Comparison of ENCODE assay signal across 11 cellular contexts in the genomic region with DNA sequence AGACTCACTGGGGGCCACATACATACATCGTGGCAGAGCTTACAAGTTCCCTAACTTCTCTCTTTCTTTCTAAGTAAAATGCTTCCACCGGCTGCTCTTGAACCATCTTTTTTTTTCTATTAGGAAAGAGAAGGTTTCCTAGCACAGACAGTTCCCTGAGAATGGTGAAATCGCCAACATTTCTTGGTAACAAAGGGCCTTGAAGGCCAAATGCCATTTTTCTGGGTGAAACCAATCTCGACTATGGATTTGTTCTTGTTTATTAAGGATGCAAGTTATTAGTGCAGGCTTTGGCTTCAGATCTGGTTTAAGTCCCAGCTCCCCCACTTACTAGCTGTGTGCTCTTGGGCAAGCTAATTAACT. TPM values are rescaled to one million over a fixed set of nuclear protein-coding genes. Genes with fewer than 3 reads are reported as not detected.
DNase-seq lines count a peak whose midpoint lies in the region; ATAC-seq and TF ChIP-seq lines count a peak whose summit lies in the region.
"Had no signal": no experiment of that assay in that cellular context is flagged by ENCODE, and none has a peak within 500 bp of the region (broad histone marks: within the 10 kb centered on the region; RNA-seq: fewer than 3 reads in every experiment).

No MANE protein-coding gene starts in this region.

- H3K36me3 Mint-ChIP-seq in activated naive CD8-positive, alpha-beta T cell treated with anti-CD3 and anti-CD28 coated beads for 36 hours = no peaks in the 10 kb centered on the region
- peaks cover 1% of the 10 kb centered on the region for H3K36me3 Mint-ChIP-seq in activated naive CD8-positive, alpha-beta T cell treated with anti-CD3 and anti-CD28 coated beads, Interleukin-2, amount 50 U/mL, for 24 hours (ENCODE audit: low read depth)
- H3K36me3 Mint-ChIP-seq in chondrocyte (ENCODE audit: low read depth) (peaks cover 27% of the 10 kb centered on the region), nephron progenitor cell (ENCODE audit: low read depth) (no peaks in the 10 kb centered on the region)
- H3K36me3 Mint-ChIP-seq: activated naive CD4-positive, alpha-beta T cell treated with anti-CD3 and anti-CD28 coated beads, Interleukin-2, amount 50 U/mL, for 24 hours had no signal

- intact Hi-C loops in transverse colon (cut with DNase I; ENCODE audit: low total_unique reads) = no loop called here

- ATAC-seq in activated naive CD8-positive, alpha-beta T cell treated with anti-CD3 and anti-CD28 coated beads, Interleukin-2, amount 50 U/mL, for 24 hours = no peak
- no peak for ATAC-seq in GM18867 (IDR thresholded peaks at IDR 0.05; ENCODE audit: unreplicated experiment)

- peak overlapping the region; percentile 63 for H3K27ac Mint-ChIP-seq in activated naive CD8-positive, alpha-beta T cell treated with anti-CD3 and anti-CD28 coated beads for 36 hours
- no peak overlapping the region for H3K27ac Mint-ChIP-seq in activated naive CD8-positive, alpha-beta T cell treated with anti-CD3 and anti-CD28 coated beads, Interleukin-2, amount 50 U/mL, for 24 hours
- H3K27ac Mint-ChIP-seq in chondrocyte (ENCODE audit: unreplicated experiment) (peak overlapping the region; percentile 96), nephron progenitor cell (peak overlapping the region; percentile 59)
- H3K27ac Mint-ChIP-seq: activated naive CD4-positive, alpha-beta T cell treated with anti-CD3 and anti-CD28 coated beads, Interleukin-2, amount 50 U/mL, for 24 hours had no signal

- H3K27me3 Mint-ChIP-seq in activated naive CD8-positive, alpha-beta T cell treated with anti-CD3 and anti-CD28 coated beads for 36 hours = peaks cover 16% of the 10 kb centered on the region
- H3K27me3 Mint-ChIP-seq in activated naive CD8-positive, alpha-beta T cell treated with anti-CD3 and anti-CD28 coated beads, Interleukin-2, amount 50 U/mL, for 24 hours = peaks cover 20% of the 10 kb centered on the region
- H3K27me3 Mint-ChIP-seq in chondrocyte (ENCODE audit: low read depth) = no peaks in the 10 kb centered on the region
- peaks cover 6% of the 10 kb centered on the region for H3K27me3 Mint-ChIP-seq in nephron progenitor cell (ENCODE audit: low read depth, poor library complexity)

- no peaks in the 10 kb centered on the region for H3K9me3 ChIP-seq in transverse colon

- H3K4me3 Mint-ChIP-seq in activated naive CD8-positive, alpha-beta T cell treated with anti-CD3 and anti-CD28 coated beads for 36 hours = no peak overlapping the region
- H3K4me3 Mint-ChIP-seq in activated naive CD8-positive, alpha-beta T cell treated with anti-CD3 and anti-CD28 coated beads, Interleukin-2, amount 50 U/mL, for 24 hours = no peak overlapping the region
- H3K4me3 Mint-ChIP-seq in chondrocyte (ENCODE audit: unreplicated experiment) = peak overlapping the region; percentile 82
- no peak overlapping the region for H3K4me3 Mint-ChIP-seq in nephron progenitor cell
- H3K4me3 Mint-ChIP-seq: activated naive CD4-positive, alpha-beta T cell treated with anti-CD3 and anti-CD28 coated beads, Interleukin-2, amount 50 U/mL, for 24 hours had no signal

- peak overlapping the region in 1 of 4 donors; percentile 5 for H3K4me3 ChIP-seq in transverse colon

- no peak for TF ChIP-seq CTCF in chondrocyte (IDR thresholded peaks at IDR 0.05)
- no peak for TF ChIP-seq CTCF in nephron progenitor cell (IDR thresholded peaks at IDR 0.05)
- TF ChIP-seq CTCF in transverse colon (IDR thresholded peaks at IDR 0.05) = no peak

- TF ChIP-seq EP300 in transverse colon (IDR thresholded peaks at IDR 0.05; ENCODE audit: low read depth) = no peak

- in situ Hi-C loops in transverse colon (cut with MboI; ENCODE audit: low pct_ligation_motif_present in 1 of 4, low pct_unique_long_range_greater_than_20kb in 1 of 4, low sequenced_read_pairs in 3 of 4) = no loop called here

- peaks cover 26% of the 10 kb centered on the region for H3K4me1 Mint-ChIP-seq in activated naive CD8-positive, alpha-beta T cell treated with anti-CD3 and anti-CD28 coated beads for 36 hours
- H3K4me1 Mint-ChIP-seq in activated naive CD8-positive, alpha-beta T cell treated with anti-CD3 and anti-CD28 coated beads, Interleukin-2, amount 50 U/mL, for 24 hours = peaks cover 33% of the 10 kb centered on the region
- H3K4me1 Mint-ChIP-seq in chondrocyte (ENCODE audit: low read depth) = peaks cover 90% of the 10 kb centered on the region
- H3K4me1 Mint-ChIP-seq in nephron progenitor cell = peaks cover 60% of the 10 kb centered on the region

- TF ChIP-seq POLR2A in transverse colon (IDR thresholded peaks at IDR 0.05) = no peak

- H3K27me3 ChIP-seq in transverse colon = no peaks in the 10 kb centered on the region

- WGBS in transverse colon (ENCODE audit: low coverage in 1 of 2), 2 donors = 64 to 69% methylated on average over 4 of the region's 4 CpGs

- DNase-seq in activated naive CD8-positive, alpha-beta T cell treated with anti-CD3 and anti-CD28 coated beads for 36 hours = no peak
- no peak for DNase-seq in activated naive CD8-positive, alpha-beta T cell treated with anti-CD3 and anti-CD28 coated beads, Interleukin-2, amount 50 U/mL, for 24 hours
- DNase-seq in chondrocyte (ENCODE audit: low spot score) (no peak), nephron progenitor cell (no peak), transverse colon (no peak), pons (ENCODE audit: low spot score) (no peak), NCI-H1417 (lab: John Stamatoyannopoulos, UW) (no peak)
- DNase-seq: DMS153, NCI-H2171 treated with DMSO at 0.1 percent for 48 hours had no signal

- peak overlapping the region; percentile 50 to 68 (median 64) for H3K27ac ChIP-seq in transverse colon

- H3K4me1 ChIP-seq in transverse colon = peaks cover 13 to 45% (median 26%) of the 10 kb centered on the region in 4 donors

- no peaks in the 10 kb centered on the region for H3K9me3 Mint-ChIP-seq in activated naive CD8-positive, alpha-beta T cell treated with anti-CD3 and anti-CD28 coated beads for 36 hours
- no peaks in the 10 kb centered on the region for H3K9me3 Mint-ChIP-seq in activated naive CD8-positive, alpha-beta T cell treated with anti-CD3 and anti-CD28 coated beads, Interleukin-2, amount 50 U/mL, for 24 hours
- H3K9me3 Mint-ChIP-seq in chondrocyte (ENCODE audit: low read depth) (no peaks in the 10 kb centered on the region), nephron progenitor cell (no peaks in the 10 kb centered on the region)
- H3K9me3 Mint-ChIP-seq: activated naive CD4-positive, alpha-beta T cell treated with anti-CD3 and anti-CD28 coated beads, Interleukin-2, amount 50 U/mL, for 24 hours had no signal

- no peaks in the 10 kb centered on the region for H3K36me3 ChIP-seq in transverse colon

RNA-seq across cellular contexts. Expression of a gene that starts 3.0 kb away (rescaled TPM):
- 1 to 10 TPM; 2.3 to 2.7 TPM for total RNA-seq in activated naive CD8-positive, alpha-beta T cell treated with anti-CD3 and anti-CD28 coated beads for 36 hours
- total RNA-seq in chondrocyte (260 to 268 TPM (median 263 TPM) in 3 replicates), transverse colon (10 to 100 TPM in 2 of 4 donors, 1 to 10 TPM in 2; 6.7 to 26.6 (median 9.6) TPM)
